ENCODE assay signal across 18 cellular contexts in the genomic region with DNA sequence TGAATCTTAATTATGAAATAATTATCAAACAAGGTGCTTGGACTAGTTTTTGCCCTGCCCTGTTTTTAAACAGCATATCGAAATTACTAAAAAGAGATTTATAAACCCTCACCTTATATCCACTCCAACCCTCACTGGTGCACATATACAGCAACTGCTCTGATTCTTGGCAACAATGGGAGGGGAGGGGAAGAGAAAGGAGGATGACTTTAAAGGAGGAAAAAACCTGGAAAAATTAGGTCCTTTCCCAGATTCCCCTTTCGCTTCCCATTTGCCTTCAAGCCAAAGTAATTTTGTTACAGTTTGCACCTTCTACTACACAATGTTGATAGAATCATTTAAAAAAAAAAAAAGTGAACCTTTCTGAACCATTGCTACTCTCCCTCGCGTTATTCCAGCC. TPM values are rescaled to one million over a fixed set of nuclear protein-coding genes. Genes with fewer than 3 reads are reported as not detected.
DNase-seq lines count a peak whose midpoint lies in the region; ATAC-seq and TF ChIP-seq lines count a peak whose summit lies in the region.
"Had no signal": no experiment of that assay in that cellular context is flagged by ENCODE, and none has a peak within 500 bp of the region (broad histone marks: within the 10 kb centered on the region; RNA-seq: fewer than 3 reads in every experiment).

No MANE protein-coding gene starts in this region.

- H3K14ac ChIP-seq in IMR-90 (replicated peaks; ENCODE audit: low read depth, low read length) = no peak overlapping the region

- no peak overlapping the region for H4K91ac ChIP-seq in IMR-90 (ENCODE audit: insufficient read depth, low read depth, low read length)

- in situ Hi-C loops in IMR-90 (cut with MboI; ENCODE audit: low sequenced_read_pairs) = loop anchor here (10.0 kb wide), 1 partner anchor 576 kb away; no protein-coding TSS in a partner anchor

- POLR2A ChIA-PET in IMR-90 (lab: Charles Lee; ENCODE audit: unreplicated experiment) = no interaction called here

- H3K4me1 ChIP-seq in IMR-90 (ENCODE audit: control insufficient read depth, insufficient read depth, low read length) (0 out of 2 replicates have a peak, but pooled peaks cover 2% of the 10 kb centered on the region), duodenal mucosa (ENCODE audit: control insufficient read depth in 1 of 2, insufficient read depth in 2 of 2, low read length in 2 of 2) (no peaks in the 10 kb centered on the region), mucosa of rectum (ENCODE audit: control insufficient read depth in 2 of 2, insufficient read depth in 2 of 2, low read length in 2 of 2) (no peaks in the 10 kb centered on the region), smooth muscle cell (ENCODE audit: low read depth) (peaks cover 48% of the 10 kb centered on the region)

- dilution Hi-C loops in IMR-90 (cut with HindIII; ENCODE audit: low sequenced_read_pairs, unreplicated experiment) = no loop called here

- no peak for TF ChIP-seq RAD21 in IMR-90 (IDR thresholded peaks at IDR 0.05; ENCODE audit: low read length)

- DNase-seq in IMR-90 = no peak
- no peak for DNase-seq in smooth muscle cell (lab: John Stamatoyannopoulos, UW; ENCODE audit: unreplicated experiment)
- no peak for DNase-seq in A172 (ENCODE audit: low spot score)
- no peak for DNase-seq in DMS53 (lab: John Stamatoyannopoulos, UW)
- no peak for DNase-seq in Kasumi-1 (lab: John Stamatoyannopoulos, UW)
- DNase-seq: activated CD4-positive, alpha-beta T cell treated with anti-CD3 and anti-CD28 coated beads for 4 hours; cerebellar nuclear complex; COR-L47; EL; heart right ventricle; NCI-H1092 treated with DMSO at 0.1 percent for 48 hours; NCI-H2107; NCI-H510A treated with DMSO at 0.1 percent for 48 hours; RPMI8226 had no signal

- TF ChIP-seq CTCF in IMR-90 (conservative IDR thresholded peaks at IDR 0.05; ENCODE audit: low read depth, low read length) (no peak), smooth muscle cell (IDR thresholded peaks at IDR 0.05; ENCODE audit: borderline replicate concordance, insufficient read depth, poor library complexity, severe bottlenecking) (no peak)

- no peaks in the 10 kb centered on the region for H3K79me2 ChIP-seq in smooth muscle cell (ENCODE audit: low read depth)

- no peaks in the 10 kb centered on the region for H3K36me3 ChIP-seq in IMR-90 (ENCODE audit: control insufficient read depth, insufficient read depth, low read length)
- H3K36me3 ChIP-seq in duodenal mucosa (ENCODE audit: control insufficient read depth in 1 of 2, insufficient read depth in 2 of 2, low read length in 2 of 2) = peaks cover 11 to 18% of the 10 kb centered on the region in 2 donors
- peaks cover 9 to 13% of the 10 kb centered on the region in 2 donors for H3K36me3 ChIP-seq in mucosa of rectum (ENCODE audit: control insufficient read depth in 2 of 2, insufficient read depth in 2 of 2, low read length in 2 of 2)
- H3K36me3 ChIP-seq in smooth muscle cell (ENCODE audit: low read depth) = no peaks in the 10 kb centered on the region

- no peak overlapping the region for H3K4ac ChIP-seq in IMR-90 (ENCODE audit: low read depth, low read length)

- H3K9ac ChIP-seq in IMR-90 (ENCODE audit: low read depth, low read length) = peak overlapping the region; percentile 24; the same call in 1 of the 2 replicates
- H3K9ac ChIP-seq in duodenal mucosa (ENCODE audit: low read depth in 1 of 2, low read length in 2 of 2) = no peak overlapping the region
- no peak overlapping the region for H3K9ac ChIP-seq in mucosa of rectum (ENCODE audit: low read depth in 1 of 2, low read length in 2 of 2)
- no peak overlapping the region for H3K9ac ChIP-seq in smooth muscle cell (ENCODE audit: low read depth)

- no peak overlapping the region for H3K23ac ChIP-seq in IMR-90 (ENCODE audit: low read depth, low read length)

- H3K27me3 ChIP-seq in IMR-90 (ENCODE audit: control insufficient read depth, insufficient read depth, low read length) (no peaks in the 10 kb centered on the region), duodenal mucosa (ENCODE audit: control insufficient read depth in 1 of 2, insufficient read depth in 2 of 2, low read length in 2 of 2) (no peaks in the 10 kb centered on the region), mucosa of rectum (ENCODE audit: control insufficient read depth in 2 of 2, insufficient read depth in 2 of 2, low read length in 2 of 2) (no peaks in the 10 kb centered on the region), smooth muscle cell (ENCODE audit: low read depth) (peaks cover 88% of the 10 kb centered on the region)

- H3K56ac ChIP-seq in IMR-90 (ENCODE audit: extremely low read depth, insufficient read depth, low read length) = no peak overlapping the region

- H3K79me1 ChIP-seq in IMR-90 (ENCODE audit: low read depth in 1 of 2, low read length in 2 of 2) = peaks cover 0 to 13% of the 10 kb centered on the region in 2 experiments; a peak in 2 of 4 replicates

- no peak overlapping the region for H4K5ac ChIP-seq in IMR-90 (ENCODE audit: low read depth, low read length)

- no peak overlapping the region for H2BK15ac ChIP-seq in IMR-90 (ENCODE audit: low read depth, low read length)

- no peak for TF ChIP-seq POLR2A in IMR-90 (IDR thresholded peaks at IDR 0.05; ENCODE audit: low read depth, low read length)

- H2BK5ac ChIP-seq in IMR-90 (ENCODE audit: low read depth, low read length, poor library complexity, severe bottlenecking) = peak overlapping the region; percentile 23

- CTCF ChIA-PET in IMR-90 (lab: Yijun Ruan, JAX) = no interaction called here

- H3K9me3 ChIP-seq in IMR-90 (ENCODE audit: control insufficient read depth, insufficient read depth, low read length) (no peaks in the 10 kb centered on the region), duodenal mucosa (ENCODE audit: control insufficient read depth in 1 of 2, low read length in 2 of 2) (peaks cover 0 to 9% of the 10 kb centered on the region in 2 donors), mucosa of rectum (ENCODE audit: control insufficient read depth in 2 of 2, low read length in 2 of 2) (no peaks in the 10 kb centered on the region), smooth muscle cell (replicated peaks; ENCODE audit: low read depth) (no peaks in the 10 kb centered on the region)

- BruUV-seq in IMR-90 (replicated peaks; lab: Mats Ljungman, UMichigan) = no TSS peak

- H3K27ac ChIP-seq in IMR-90 (ENCODE audit: insufficient read depth, low read length) = no peak overlapping the region
- no peak overlapping the region for H3K27ac ChIP-seq in duodenal mucosa (ENCODE audit: low read depth, low read length)
- H3K27ac ChIP-seq in mucosa of rectum (ENCODE audit: low read depth in 2 of 2, low read length in 2 of 2) = peak overlapping the region; percentile 20 to 55
- no peak overlapping the region for H3K27ac ChIP-seq in smooth muscle cell (ENCODE audit: low read depth)
- H3K27ac ChIP-seq: heart right ventricle had no signal

- H4K20me1 ChIP-seq in IMR-90 (ENCODE audit: insufficient read depth, low read length) (no peaks in the 10 kb centered on the region), smooth muscle cell (ENCODE audit: low read depth) (peaks cover 57% of the 10 kb centered on the region)

- WGBS in IMR-90 (ENCODE audit: extremely low coverage in 2 of 2, insufficient read length in 1 of 2), 2 experiments = no CpG with 5 or more reads among the region's 4 CpGs
- WGBS in smooth muscle cell (ENCODE audit: low lambda C conversion rate) = 43% methylated on average over 4 of the region's 4 CpGs

- H2AK5ac ChIP-seq in IMR-90 (ENCODE audit: low read depth, low read length) = no peak overlapping the region

- H4K8ac ChIP-seq in IMR-90 (ENCODE audit: low read depth in 2 of 2, low read length in 2 of 2) = no peak overlapping the region

- no peak overlapping the region for H2BK20ac ChIP-seq in IMR-90 (ENCODE audit: low read depth, low read length)

- H3K4me2 ChIP-seq in IMR-90 (ENCODE audit: low read depth, low read length) (peak overlapping the region; percentile 50; the same call in 1 of the 2 replicates), smooth muscle cell (peak overlapping the region; percentile 93)

- no peak overlapping the region for H2BK120ac ChIP-seq in IMR-90 (ENCODE audit: low read depth, low read length)

- H2AK9ac ChIP-seq in IMR-90 (replicated peaks; ENCODE audit: low read depth, low read length, poor library complexity) = no peak overlapping the region

- H3F3A ChIP-seq in smooth muscle cell (ENCODE audit: low read depth) = no peaks in the 10 kb centered on the region

- no peak overlapping the region for H3K18ac ChIP-seq in IMR-90 (ENCODE audit: low read depth, low read length)

- no peak for ATAC-seq in IMR-90 (ENCODE audit: low read depth)
- ATAC-seq: natural killer cell treated with Interleukin-12 subunit alpha and Interleukin-12 subunit beta and Interleukin-15 and Interleukin-18, amount 100 ng/mL, for 72 hours had no signal

- H3K9me1 ChIP-seq in IMR-90 (ENCODE audit: insufficient read depth, low read length) = peaks cover 2% of the 10 kb centered on the region; the same call in 1 of the 2 replicates

- H3K4me3 ChIP-seq in IMR-90 (ENCODE audit: insufficient read depth, low read depth, low read length) = peak overlapping the region; percentile 78; the same call in 1 of the 2 replicates
- peak overlapping the region; percentile 9 to 14 for H3K4me3 ChIP-seq in duodenal mucosa (ENCODE audit: low read depth in 1 of 2, low read length in 2 of 2)
- peak overlapping the region; percentile 19 to 51 for H3K4me3 ChIP-seq in mucosa of rectum (ENCODE audit: low read length in 2 of 2)
- H3K4me3 ChIP-seq in smooth muscle cell = peak overlapping the region; percentile 50

- H2AFZ ChIP-seq in IMR-90 (replicated peaks; ENCODE audit: low read length, poor library complexity) (no peak overlapping the region), smooth muscle cell (ENCODE audit: low read depth) (no peak overlapping the region)

- intact Hi-C loops in IMR-90 (cut with micrococcal nuclease) = loop anchor here (5.0 kb wide), 4 partner anchors 194 to 584 kb away; no protein-coding TSS in a partner anchor

TF ChIP-seq in IMR-90, 13 proteins besides CTCF, POLR2A, EP300 and RAD21 (continues in another document):
- TF ChIP-seq CEBPB (IDR thresholded peaks at IDR 0.05; ENCODE audit: low read depth, low read length) (no peak), SMC3 (IDR thresholded peaks at IDR 0.05; ENCODE audit: low read depth, low read length) (no peak), RFX5 (IDR thresholded peaks at IDR 0.05; ENCODE audit: low read depth, low read length) (no peak), FOS (IDR thresholded peaks at IDR 0.05; ENCODE audit: low read depth, low read length) (no peak)

RNA-seq across cellular contexts. Expression of a gene that starts 0.7 kb away (rescaled TPM):
- 11.7 and 12.0 TPM in 2 replicates for total RNA-seq in IMR-90 (2012; rRNA removed)
- 7.6 TPM in 2 replicates for polyA plus RNA-seq in IMR-90 (2012; rRNA removed)
- 5.5 and 8.4 TPM in 2 replicates for polyA plus RNA-seq in IMR-90 (2012; cell fraction: cytosol; rRNA removed)
- 2.9 and 4.1 TPM in 2 replicates for polyA plus RNA-seq in IMR-90 (2012; cell fraction: nucleus; rRNA removed; ENCODE audit: low replicate concordance)
- 1.7 TPM in 2 replicates for total RNA-seq in smooth muscle cell
- polyA plus RNA-seq in smooth muscle cell = 0.17 and 0.77 TPM in 2 replicates
- not detected in 2 replicates for total RNA-seq in A172 (2014; rRNA removed; shearing (Covaris generic))
- total RNA-seq: natural killer cell treated with Interleukin-12 subunit alpha and Interleukin-12 subunit beta and Interleukin-15 and Interleukin-18, amount 100 ng/mL, for 72 hours; temporal lobe had no signal

Comparison
In these comparisons a context has a peak if more than half of its experiments do, and no peak if none do; other contexts are left out.
1. H3K27ac ChIP-seq: peak in mucosa of rectum (2 of 2); none in IMR-90 (single experiment), duodenal mucosa (single experiment) and smooth muscle cell (single experiment).
2. H3K4me3 ChIP-seq: peak in every context shown above with its lines; median percentile 78 in IMR-90; 50 in smooth muscle cell; 35 in mucosa of rectum; 12 in duodenal mucosa.